ENCODE assay signal across 1 cellular context in genomic region chr18:57532987-57533386, GRCh38.
TF ChIP-seq lines count a peak whose summit lies in the region.

No MANE protein-coding gene starts in this region.

TF ChIP-seq in K562, 482 proteins besides CTCF, POLR2A, EP300 and RAD21:
- 0 out of 2 replicates have a peak, but pooled peaks have one; percentile 44 for TF ChIP-seq ZNF766 (CRISPR knock-in tag; conservative IDR thresholded peaks at IDR 0.05)
- no peak for TF ChIP-seq E2F6 (IDR thresholded peaks at IDR 0.05; ENCODE audit: borderline replicate concordance in 1 of 2, extremely low read depth in 1 of 2, insufficient read depth in 1 of 2, insufficient read length in 1 of 2, low read depth in 1 of 2, low read length in 1 of 2, poor library complexity in 1 of 2, severe bottlenecking in 1 of 2)
